Comparison of ENCODE assay signal across 1 cellular context in genomic region chr10:17454181-17454800, GRCh38.
TF ChIP-seq lines count a peak whose summit lies in the region.

A gene with protein sequence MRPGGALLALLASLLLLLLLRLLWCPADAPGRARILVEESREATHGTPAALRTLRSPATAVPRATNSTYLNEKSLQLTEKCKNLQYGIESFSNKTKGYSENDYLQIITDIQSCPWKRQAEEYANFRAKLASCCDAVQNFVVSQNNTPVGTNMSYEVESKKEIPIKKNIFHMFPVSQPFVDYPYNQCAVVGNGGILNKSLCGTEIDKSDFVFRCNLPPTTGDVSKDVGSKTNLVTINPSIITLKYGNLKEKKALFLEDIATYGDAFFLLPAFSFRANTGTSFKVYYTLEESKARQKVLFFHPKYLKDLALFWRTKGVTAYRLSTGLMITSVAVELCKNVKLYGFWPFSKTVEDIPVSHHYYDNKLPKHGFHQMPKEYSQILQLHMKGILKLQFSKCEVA (minus strand): TSS chr10:17454595. CDS start chr10:17454255, 340 bp downstream.

TF ChIP-seq in H1, 55 proteins besides CTCF, POLR2A, EP300 and RAD21 (continued from another document):
- TF ChIP-seq EZH2 (IDR thresholded peaks at IDR 0.05; ENCODE audit: low read depth, low read length, severe bottlenecking) (peak; percentile 16), SRF (IDR thresholded peaks at IDR 0.05; ENCODE audit: low read depth, low read length) (no peak), TBP (IDR thresholded peaks at IDR 0.05; ENCODE audit: low read depth, low read length) (peak; percentile 23; the same call in 1 of the 2 replicates), SIX5 (IDR thresholded peaks at IDR 0.05; ENCODE audit: low read depth, low read length) (no peak), EGR1 (IDR thresholded peaks at IDR 0.05; ENCODE audit: borderline replicate concordance, low read depth, low read length) (peak; percentile 73; the same call in 1 of the 2 replicates), CHD2 (IDR thresholded peaks at IDR 0.05; ENCODE audit: low read length) (no peak), RFX5 (IDR thresholded peaks at IDR 0.05; ENCODE audit: borderline replicate concordance, low read depth, low read length) (no peak), ASH2L (IDR thresholded peaks at IDR 0.05; ENCODE audit: low read length) (peak; percentile 5), HDAC2 (IDR thresholded peaks at IDR 0.05; ENCODE audit: borderline replicate concordance in 1 of 2, low read depth in 2 of 2, low read length in 2 of 2) (no peak), FOSL1 (IDR thresholded peaks at IDR 0.05; ENCODE audit: insufficient read depth, low read depth, low read length) (no peak), KDM4A (IDR thresholded peaks at IDR 0.05; ENCODE audit: low read depth, low read length, severe bottlenecking) (peak; percentile 12), RBBP5 (IDR thresholded peaks at IDR 0.05; ENCODE audit: borderline replicate concordance, low read depth, low read length) (0 out of 2 replicates have a peak, but pooled peaks have one; percentile 18), SUZ12 (IDR thresholded peaks at IDR 0.05; ENCODE audit: low read length) (0 out of 2 replicates have a peak, but pooled peaks have one; percentile 19), RXRA (IDR thresholded peaks at IDR 0.05; ENCODE audit: insufficient read depth, low read depth, low read length) (no peak)
